ENCODE assay signal across 8 cellular contexts in genomic region chrX:52995974-52996304, GRCh38. TPM values are rescaled to one million over a fixed set of nuclear protein-coding genes. Genes with fewer than 3 reads are reported as not detected.
DNase-seq lines count a peak whose midpoint lies in the region; ATAC-seq and TF ChIP-seq lines count a peak whose summit lies in the region.

No MANE protein-coding gene starts in this region.

- CTCF ChIA-PET in Calu3 (lab: Charles Lee) = interaction anchor here (1.3 to 1.6 kb wide), 2 partner anchors 61 to 77 kb away, joined by 3 read pairs; no protein-coding TSS in a partner anchor

- H2AFZ ChIP-seq in osteoblast (ENCODE audit: low read length) = peak overlapping the region; percentile 97

- H3K9me3 Mint-ChIP-seq in Calu3 (ENCODE audit: low read depth, unreplicated experiment) = no peaks in the 10 kb centered on the region

- peaks cover 0 to 5% of the 10 kb centered on the region in 2 donors for H3K27me3 ChIP-seq in duodenal mucosa (ENCODE audit: control insufficient read depth in 1 of 2, insufficient read depth in 2 of 2, low read length in 2 of 2)
- peaks cover 21% of the 10 kb centered on the region for H3K27me3 ChIP-seq in osteoblast (ENCODE audit: insufficient read depth, low read length)

- peaks cover 14% of the 10 kb centered on the region for H3K36me3 Mint-ChIP-seq in Calu3 (ENCODE audit: insufficient read depth, unreplicated experiment)

- peaks cover 20% of the 10 kb centered on the region for H3K79me2 ChIP-seq in osteoblast (ENCODE audit: insufficient read depth, low read length)

- H3K4me1 ChIP-seq in duodenal mucosa (ENCODE audit: control insufficient read depth in 1 of 2, insufficient read depth in 2 of 2, low read length in 2 of 2) (peaks cover 9 to 10% of the 10 kb centered on the region in 2 donors), osteoblast (ENCODE audit: insufficient read depth, low read length) (peaks cover 7% of the 10 kb centered on the region)

- peaks cover 11% of the 10 kb centered on the region for H3K4me1 Mint-ChIP-seq in Calu3 (ENCODE audit: low read depth, unreplicated experiment)

- H3K36me3 ChIP-seq in duodenal mucosa (ENCODE audit: control insufficient read depth in 1 of 2, insufficient read depth in 2 of 2, low read length in 2 of 2) (no peaks in the 10 kb centered on the region), osteoblast (ENCODE audit: insufficient read depth, low read length) (no peaks in the 10 kb centered on the region)

- H3K27me3 Mint-ChIP-seq in Calu3 (ENCODE audit: unreplicated experiment) = peaks cover 24% of the 10 kb centered on the region

- peak overlapping the region; percentile 72 for H3K4me2 ChIP-seq in osteoblast (ENCODE audit: insufficient read depth, low read length)

- H3K9ac ChIP-seq in duodenal mucosa (ENCODE audit: low read depth in 1 of 2, low read length in 2 of 2) = peak overlapping the region; percentile 70 to 85

- no peaks in the 10 kb centered on the region for H4K20me1 ChIP-seq in osteoblast (ENCODE audit: insufficient read depth, low read length)

- intact Hi-C loops in Calu3 (cut with micrococcal nuclease; ENCODE audit: unreplicated experiment) = no loop called here

- H3K27ac Mint-ChIP-seq in Calu3 (ENCODE audit: unreplicated experiment) = peak overlapping the region; percentile 100

- DNase-seq in Calu3 (no peak), LNCaP clone FGC (ENCODE audit: low read depth) (no peak), osteoblast (ENCODE audit: insufficient read length, low spot score, missing footprints) (no peak), dedifferentiated amniotic fluid mesenchymal stem cell (ENCODE audit: extremely low spot score) (no peak), SK-N-DZ (ENCODE audit: low spot score) (no peak), GM03348 (ENCODE audit: low spot score) (no peak)

- H3K27ac ChIP-seq in duodenal mucosa (ENCODE audit: low read depth, low read length) (no peak overlapping the region), osteoblast (ENCODE audit: low read depth, low read length) (peak overlapping the region; percentile 96)

- H3K4me3 ChIP-seq in LNCaP clone FGC (ENCODE audit: low read depth, low read length) (peak overlapping the region; percentile 79), duodenal mucosa (ENCODE audit: low read depth in 1 of 2, low read length in 2 of 2) (peak overlapping the region; percentile 84 to 92), osteoblast (ENCODE audit: insufficient read depth, low read length) (peak overlapping the region; percentile 81)

- H3K4me3 Mint-ChIP-seq in Calu3 (ENCODE audit: low read depth, unreplicated experiment) = peak overlapping the region; percentile 89

- no peak for TF ChIP-seq CTCF in Calu3 (IDR thresholded peaks at IDR 0.05; ENCODE audit: unreplicated experiment)
- no peak for TF ChIP-seq CTCF in LNCaP clone FGC (IDR thresholded peaks at IDR 0.05; ENCODE audit: control insufficient read depth, extremely low read depth, insufficient read depth)
- TF ChIP-seq CTCF in osteoblast (IDR thresholded peaks at IDR 0.05; ENCODE audit: extremely low read depth, low read depth, low read length) = no peak

- no TSS peak for BruUV-seq in Calu3 (replicated peaks; lab: Mats Ljungman, UMichigan)

- H3K9me3 ChIP-seq in duodenal mucosa (ENCODE audit: control insufficient read depth in 1 of 2, low read length in 2 of 2) (no peaks in the 10 kb centered on the region), osteoblast (ENCODE audit: low read depth, low read length) (no peaks in the 10 kb centered on the region)

- no peak for ATAC-seq in GM19023 (IDR thresholded peaks at IDR 0.05; ENCODE audit: unreplicated experiment)

RNA-seq across cellular contexts. Expression of gene FAM156A, which starts 37.6 kb away (rescaled TPM):
- 18.0 and 19.7 TPM in 2 replicates for total RNA-seq in Calu3 (2022)
- 11.8 and 16.6 TPM in 2 replicates for total RNA-seq in osteoblast
- polyA plus RNA-seq in SK-N-DZ (2014; cell fraction: cytosol; rRNA removed) = 42.6 and 43.8 TPM in 2 replicates
- polyA plus RNA-seq in SK-N-DZ (2014; cell fraction: nucleus; rRNA removed) = 85.7 and 109 TPM in 2 replicates

RNA-seq across cellular contexts. Expression of gene GPR173, which starts 52.6 kb away (rescaled TPM):
- total RNA-seq in Calu3 (2022) (0.68 and 0.78 TPM in 2 replicates), osteoblast (1.8 and 2.2 TPM in 2 replicates)
- polyA plus RNA-seq in SK-N-DZ (2014; cell fraction: cytosol; rRNA removed) = 18.7 and 20.1 TPM in 2 replicates
- polyA plus RNA-seq in SK-N-DZ (2014; cell fraction: nucleus; rRNA removed) = 26.0 and 54.7 TPM in 2 replicates
